28 cellular contexts compared by ENCODE assay signal in the genomic region with DNA sequence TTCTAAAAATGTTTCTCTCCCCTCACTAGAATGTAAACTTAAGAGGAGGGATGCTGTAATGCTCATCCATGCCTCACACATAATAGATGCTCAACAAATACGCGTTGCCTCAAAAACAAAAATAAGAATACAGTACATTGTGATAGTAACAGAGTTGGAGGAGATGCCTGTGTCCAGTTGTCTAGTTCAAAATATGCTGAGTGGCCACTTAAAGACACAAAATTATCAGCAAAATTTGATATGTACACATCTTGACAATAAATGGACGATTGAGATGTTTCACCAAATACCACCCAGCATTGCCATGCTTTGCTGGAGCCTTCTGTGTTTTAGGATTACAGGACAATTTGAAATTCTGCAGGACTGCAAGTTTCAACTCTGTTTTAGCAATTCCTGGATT. TPM values are rescaled to one million over a fixed set of nuclear protein-coding genes. Genes with fewer than 3 reads are reported as not detected.
"Had no signal": no experiment of that assay in that cellular context is flagged by ENCODE, and none has a peak within 500 bp of the region (broad histone marks: within the 10 kb centered on the region; RNA-seq: fewer than 3 reads in every experiment).

No MANE protein-coding gene starts in this region.

- H3K79me2 ChIP-seq: parathyroid adenoma had no signal

- H3K9ac ChIP-seq: parathyroid adenoma had no signal

- H3K27me3 ChIP-seq: ovary, spleen, stomach, thyroid gland, upper lobe of left lung, vagina had no signal

- H3K4me2 ChIP-seq: smooth muscle cell had no signal

- DNase-seq: naive thymus-derived CD8-positive, alpha-beta T cell; nephron progenitor cell; nucleus accumbens; ovary; posterior cingulate gyrus; psoas muscle; right cardiac atrium; spleen; stimulated activated CD4-positive, alpha-beta T cell treated with anti-CD3 and anti-CD28 coated beads, Interleukin-12 subunit alpha, Interleukin-12 subunit beta, amount 100 ng/mL, for 4 hours; stimulated activated CD4-positive, alpha-beta T cell treated with anti-CD3 and anti-CD28 coated beads, Interleukin-1b, Interleukin-23, amount 100 ng/mL, for 48 hours; stimulated activated CD4-positive, alpha-beta T cell treated with anti-CD3 and anti-CD28 coated beads, Interleukin-4, amount 100 ng/mL, for 24 hours; stimulated activated naive B cell treated with anti-CD40 and anti-IgM and Interleukin-4, amounts not matched to agents 10 μg/mL and 1 μg/mL and 100 μg/mL, for 72 hours; stimulated activated naive CD4-positive, alpha-beta T cell treated with Interleukin-2 at 50 U/mL for 16 hours; stomach; thyroid gland; trophoblast cell; upper lobe of left lung had no signal

- ATAC-seq: naive thymus-derived CD8-positive, alpha-beta T cell; natural killer cell treated with Interleukin-12 subunit alpha and Interleukin-12 subunit beta and Interleukin-15 and Interleukin-18, amount 100 ng/mL, for 72 hours; psoas muscle; right cardiac atrium; sciatic nerve; stimulated activated effector memory CD8-positive, alpha-beta T cell treated with anti-CD3 and anti-CD28 coated beads, Interleukin-12 subunit alpha, Interleukin-12 subunit beta, amount 100 ng/mL, for 72 hours; stimulated activated naive B cell treated with anti-CD40 and anti-IgM and Interleukin-4, amounts not matched to agents 10 μg/mL and 1 μg/mL and 100 μg/mL, for 72 hours had no signal

- H3K27ac ChIP-seq: neutrophil, ovary, parathyroid adenoma, psoas muscle, skin epidermis, stomach, thoracic aorta, thyroid gland, tibial nerve, upper lobe of left lung, vagina had no signal

- H3K36me3 ChIP-seq: neutrophil, ovary, spleen, stomach, thoracic aorta, thyroid gland, tibial nerve, upper lobe of left lung, vagina had no signal

- H3K9me3 ChIP-seq: neutrophil, ovary, psoas muscle, spleen, stomach, thoracic aorta, thyroid gland, tibial nerve, upper lobe of left lung, vagina had no signal

- H3K4me1 ChIP-seq: parathyroid adenoma, psoas muscle, tibial nerve, upper lobe of left lung, vagina had no signal

- H3K4me3 ChIP-seq: ovary, psoas muscle, skin epidermis, smooth muscle cell, spleen, stomach, thoracic aorta, thyroid gland, tibial nerve, upper lobe of left lung, vagina had no signal

- H2AFZ ChIP-seq: parathyroid adenoma had no signal

- FAIRE-seq: urothelium cell line had no signal

RNA-seq across cellular contexts. Expression of gene HUS1B, which starts 43.6 kb away (rescaled TPM):
- polyA plus RNA-seq: right cardiac atrium had no signal
